ENCODE assay signal across 8 cellular contexts in the genomic region with DNA sequence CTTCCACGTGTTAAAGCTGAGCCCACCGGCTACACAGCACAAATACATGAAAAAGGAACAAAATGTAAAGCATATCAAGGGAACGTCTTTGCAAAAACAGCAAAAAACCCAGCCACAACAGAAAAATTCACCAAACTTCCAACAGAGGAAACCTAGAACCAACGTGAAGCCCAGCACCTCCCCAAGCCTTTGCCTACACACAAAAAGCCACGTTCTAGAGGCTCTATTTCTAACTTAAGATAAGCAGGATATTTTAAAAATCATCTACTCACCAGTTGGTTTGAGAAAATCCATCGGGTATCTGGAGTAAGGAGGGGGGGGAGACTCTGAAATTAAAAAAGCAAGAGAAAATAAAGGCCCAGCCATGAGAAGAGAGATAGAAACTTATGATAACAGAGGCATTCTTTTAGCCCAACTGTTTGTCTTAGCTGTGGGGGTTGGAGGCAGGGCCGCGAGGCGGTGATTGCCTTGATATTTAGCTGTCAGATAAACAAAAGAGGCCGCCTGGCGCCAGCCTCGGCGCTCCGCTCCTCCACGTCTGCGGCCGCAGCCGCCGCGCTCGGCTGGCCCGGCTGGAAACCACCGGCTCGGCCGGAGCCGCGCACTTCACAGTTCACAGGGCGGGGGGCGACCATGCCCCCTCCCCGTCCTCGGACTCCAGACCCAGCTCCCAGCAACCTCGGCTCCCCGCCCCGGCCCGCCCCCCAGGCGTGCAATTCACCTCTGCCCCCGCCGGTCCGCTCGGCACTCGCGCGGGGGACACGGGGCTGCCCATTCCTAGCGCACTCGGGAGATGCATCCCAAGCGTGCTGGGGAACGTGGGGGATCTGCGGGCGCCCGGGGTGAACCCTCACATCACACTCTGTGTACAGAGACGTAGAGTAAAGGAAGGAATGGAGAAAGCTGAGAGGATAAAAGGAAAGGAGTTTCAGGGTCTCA. TPM values are rescaled to one million over a fixed set of nuclear protein-coding genes. Genes with fewer than 3 reads are reported as not detected.
A peak's percentile ranks its signal among the peaks of the same experiment; 100 is the strongest.
DNase-seq lines count a peak whose midpoint lies in the region; ATAC-seq and TF ChIP-seq lines count a peak whose summit lies in the region.

No MANE protein-coding gene starts in this region.

- POLR2A ChIA-PET in GM10248 (lab: Yijun Ruan, JAX), result interaction anchor here (0.5 kb wide), 1 partner anchor 1427 kb away, joined by 3 read pairs; a partner anchor contains a TSS

- H3K4me1 ChIP-seq in MM.1S (ENCODE audit: low read length) (peaks cover 17% of the 10 kb centered on the region), lower lobe of right lung (peaks cover 52% of the 10 kb centered on the region)

- H3K9ac ChIP-seq in MM.1S (ENCODE audit: low read length), result peak overlapping the region; percentile 95

- H3K4me2 ChIP-seq in MM.1S (ENCODE audit: low read depth, low read length), result peak overlapping the region; percentile 99

- H2AFZ ChIP-seq in MM.1S (ENCODE audit: low read length), result no peak overlapping the region

- TF ChIP-seq CTCF in GM10248 (IDR thresholded peaks at IDR 0.05; ENCODE audit: control extremely low read depth, extremely low read depth, low read depth, missing control alignments) (no peak), MM.1S (IDR thresholded peaks at IDR 0.05; ENCODE audit: low read length) (no peak), WERI-Rb-1 (IDR thresholded peaks at IDR 0.05; ENCODE audit: low read depth, low read length) (no peak), dorsolateral prefrontal cortex (IDR thresholded peaks at IDR 0.05 in 54 of 56, conservative IDR thresholded peaks at IDR 0.05 in 2 of 56; ENCODE audit: low read depth in 1 of 56, partially characterized antibody in 56 of 56) (peak in 19 of 56 donors; percentile 7 to 47 (median 20)), lower lobe of right lung (IDR thresholded peaks at IDR 0.05) (peak; percentile 11)

- H3K27ac ChIP-seq in MM.1S (ENCODE audit: low read length) (peak overlapping the region; percentile 97; the same call in 1 of the 2 replicates), WERI-Rb-1 (peak overlapping the region; percentile 98), dorsolateral prefrontal cortex (peak overlapping the region in 58 of 59 donors; percentile 4 to 100 (median 84)), lower lobe of right lung (peak overlapping the region; percentile 94)

- H3K9me2 ChIP-seq in MM.1S (replicated peaks; ENCODE audit: insufficient read depth, low read length), result no peaks in the 10 kb centered on the region

- peaks cover 84% of the 10 kb centered on the region for H3K79me2 ChIP-seq in MM.1S (ENCODE audit: low read length)

- H3K9me3 ChIP-seq in MM.1S (replicated peaks; ENCODE audit: insufficient read depth, low read length) (no peaks in the 10 kb centered on the region), WERI-Rb-1 (ENCODE audit: severe bottlenecking) (no peaks in the 10 kb centered on the region), lower lobe of right lung (no peaks in the 10 kb centered on the region)

- DNase-seq in GM10248 (ENCODE audit: extremely low spot score), result peak; percentile 67
- DNase-seq in MM.1S, result peak; percentile 65
- DNase-seq in WERI-Rb-1, result peak; percentile 42
- peak in 6 of 10 donors; percentile 59 to 77 (median 68) for DNase-seq in dorsolateral prefrontal cortex
- peak; percentile 76 for DNase-seq in lower lobe of right lung
- DNase-seq in superior temporal gyrus (ENCODE audit: extremely low spot score), result peak; percentile 74

- H3K36me3 ChIP-seq in MM.1S (replicated peaks; ENCODE audit: insufficient read depth, low read length), result 0 out of 2 replicates have a peak, but pooled peaks cover 5% of the 10 kb centered on the region
- H3K36me3 ChIP-seq in WERI-Rb-1, result peaks cover 60% of the 10 kb centered on the region
- H3K36me3 ChIP-seq in lower lobe of right lung, result peaks cover 23% of the 10 kb centered on the region

- peaks cover 70% of the 10 kb centered on the region for H3F3A ChIP-seq in MM.1S (ENCODE audit: insufficient read depth, low read length)

- peak in 1 of 2 donors; percentile 7 for ATAC-seq in lower lobe of right lung
- ATAC-seq in GM21390 (IDR thresholded peaks at IDR 0.05; ENCODE audit: unreplicated experiment), result no peak
- no peak for ATAC-seq in GM21515 (IDR thresholded peaks at IDR 0.05; ENCODE audit: unreplicated experiment)

- H4K20me1 ChIP-seq in MM.1S (ENCODE audit: insufficient read depth, low read length), result peaks cover 14% of the 10 kb centered on the region; the same call in 1 of the 2 replicates

- peak overlapping the region; percentile 97 for H3K4me3 ChIP-seq in MM.1S (ENCODE audit: low read length)
- H3K4me3 ChIP-seq in WERI-Rb-1 (ENCODE audit: low read depth, low read length), result peak overlapping the region; percentile 94
- H3K4me3 ChIP-seq in dorsolateral prefrontal cortex, result peak overlapping the region; percentile 67 to 94 (median 84)
- H3K4me3 ChIP-seq in lower lobe of right lung, result peak overlapping the region; percentile 90

- H3K27me3 ChIP-seq in MM.1S (replicated peaks; ENCODE audit: insufficient read depth, low read length), result no peaks in the 10 kb centered on the region
- H3K27me3 ChIP-seq in WERI-Rb-1 (ENCODE audit: insufficient read depth, low read depth, severe bottlenecking), result no peaks in the 10 kb centered on the region
- H3K27me3 ChIP-seq in dorsolateral prefrontal cortex, result no peaks in the 10 kb centered on the region
- no peaks in the 10 kb centered on the region for H3K27me3 ChIP-seq in lower lobe of right lung (ENCODE audit: low read depth)

- CTCF ChIA-PET in GM10248 (lab: Yijun Ruan, JAX), result interaction anchor here (1.1 to 2.7 kb wide), 6 partner anchors 11 to 171 kb away, joined by 3 to 6 read pairs (median 3); no protein-coding TSS in a partner anchor

- intact Hi-C loops in dorsolateral prefrontal cortex (cut with DNase I), result loop anchor here (2.0 to 10.0 kb wide), 4 partner anchors 86 to 466 kb away; no protein-coding TSS in a partner anchor
- intact Hi-C loops in lower lobe of right lung (cut with DNase I), result no loop called here

RNA-seq across cellular contexts. Expression of a gene that starts 2.4 kb away (rescaled TPM):
- total RNA-seq in dorsolateral prefrontal cortex, result 10 to 100 TPM; 14.2 to 34.2 (median 23.6) TPM
- total RNA-seq in lower lobe of right lung, result 63.4 TPM
